Comparison of ENCODE assay signal across 9 cellular contexts in genomic region chrX:112979879-112980278, GRCh38.
"Had no signal": no experiment of that assay in that cellular context is flagged by ENCODE, and none has a peak within 500 bp of the region (broad histone marks: within the 10 kb centered on the region; RNA-seq: fewer than 3 reads in every experiment).

No MANE protein-coding gene starts in this region.

- H3K27ac ChIP-seq: HL-60, KMS-11 had no signal

- H3K4me3 ChIP-seq: K562 had no signal

- FAIRE-seq: HepG2, HTR-8/SVneo, K562 had no signal

- H3K27ac Mint-ChIP-seq: IgD-negative memory B cell had no signal

- H3K9ac ChIP-seq: KMS-11 had no signal

- H3K4me3 Mint-ChIP-seq: IgD-negative memory B cell had no signal

- H3K36me3 Mint-ChIP-seq: IgD-negative memory B cell had no signal

- DNase-seq: IMR-90, KBM-7, KG1 had no signal

- ATAC-seq: HepG2, K562 had no signal

- H3K4me2 ChIP-seq: KMS-11 had no signal
